ENCODE assay signal across 17 cellular contexts in the genomic region with DNA sequence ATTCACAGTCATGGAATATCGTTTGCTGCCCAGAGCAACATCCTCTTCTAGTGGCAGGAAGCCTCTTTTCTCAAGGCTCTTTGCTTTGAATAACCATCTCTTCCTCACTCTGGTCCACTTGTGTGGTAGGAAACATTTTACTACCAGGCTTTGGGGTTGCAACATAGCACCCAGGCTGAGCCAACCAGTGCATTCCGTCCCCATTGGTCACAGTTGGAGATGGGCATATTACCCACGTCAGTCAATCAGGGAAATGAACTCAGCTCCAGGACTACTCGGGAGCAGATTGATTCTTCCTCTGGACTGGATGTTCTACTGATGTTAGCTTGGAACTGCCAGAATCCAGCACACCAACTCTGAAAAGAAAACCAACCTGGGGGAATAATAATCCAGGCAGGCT. TPM values are rescaled to one million over a fixed set of nuclear protein-coding genes. Genes with fewer than 3 reads are reported as not detected.
"Had no signal": no experiment of that assay in that cellular context is flagged by ENCODE, and none has a peak within 500 bp of the region (broad histone marks: within the 10 kb centered on the region; RNA-seq: fewer than 3 reads in every experiment).

No MANE protein-coding gene starts in this region.

- DNase-seq: activated CD4-positive, alpha-beta T cell treated with anti-CD3 and anti-CD28 coated beads for 36 hours; activated CD4-positive, alpha-beta T cell treated with anti-CD3 and anti-CD28 coated beads, Interleukin-2, amount 50 U/mL, for 48 hours; activated gamma-delta T cell; effector memory CD8-positive, alpha-beta T cell; pancreas; stimulated activated CD4-positive, alpha-beta T cell treated with anti-CD3 and anti-CD28 coated beads, Interleukin-2, amount 100 ng/mL, for 24 hours; stimulated activated naive CD8-positive, alpha-beta T cell treated with anti-CD3 and anti-CD28 coated beads, Interleukin-15, Interleukin-2, amounts not matched to agents 100 U/mL and 50 U/mL, for 24 hours; substantia nigra; T-helper 2 cell; uterus had no signal

- ATAC-seq: activated CD4-positive, alpha-beta T cell treated with anti-CD3 and anti-CD28 coated beads for 36 hours; effector memory CD8-positive, alpha-beta T cell; left lobe of liver; natural killer cell treated with Interleukin-12 subunit alpha and Interleukin-12 subunit beta and Interleukin-15 and Interleukin-18, amount 100 ng/mL, for 72 hours; pancreas; stimulated activated naive CD8-positive, alpha-beta T cell treated with anti-CD3 and anti-CD28 coated beads, Interleukin-15, Interleukin-2, amounts not matched to agents 100 U/mL and 50 U/mL, for 24 hours; WTC11 had no signal

- H3K4me3 ChIP-seq: lung, pancreas, tibial nerve, uterus had no signal

RNA-seq across cellular contexts. Expression of a gene that starts 4.2 kb away (rescaled TPM):
- total RNA-seq: dermis microvascular lymphatic vessel endothelial cell, left lobe of liver, skeletal muscle tissue had no signal
